1 cellular context compared by ENCODE assay signal in genomic region chr15:84874991-84875390, GRCh38.
TF ChIP-seq lines count a peak whose summit lies in the region.

No MANE protein-coding gene starts in this region.

TF ChIP-seq in K562, 482 proteins besides CTCF, POLR2A, EP300 and RAD21:
- no peak for TF ChIP-seq ZNF311 (CRISPR knock-in tag; IDR thresholded peaks at IDR 0.05)
- TF ChIP-seq ZKSCAN1 (IDR thresholded peaks at IDR 0.05; ENCODE audit: low read depth, low read length): no peak
- TF ChIP-seq NUFIP1 (IDR thresholded peaks at IDR 0.05; ENCODE audit: partially characterized antibody): no peak
- no peak for TF ChIP-seq ETV1 (tag; conservative IDR thresholded peaks at IDR 0.05; ENCODE audit: low read depth)
- TF ChIP-seq ZNF511 (CRISPR knock-in tag; IDR thresholded peaks at IDR 0.05): no peak
TF ChIP-seq in K562: peak in this region for 0.
